Comparison of ENCODE assay signal across 8 cellular contexts in the genomic region with DNA sequence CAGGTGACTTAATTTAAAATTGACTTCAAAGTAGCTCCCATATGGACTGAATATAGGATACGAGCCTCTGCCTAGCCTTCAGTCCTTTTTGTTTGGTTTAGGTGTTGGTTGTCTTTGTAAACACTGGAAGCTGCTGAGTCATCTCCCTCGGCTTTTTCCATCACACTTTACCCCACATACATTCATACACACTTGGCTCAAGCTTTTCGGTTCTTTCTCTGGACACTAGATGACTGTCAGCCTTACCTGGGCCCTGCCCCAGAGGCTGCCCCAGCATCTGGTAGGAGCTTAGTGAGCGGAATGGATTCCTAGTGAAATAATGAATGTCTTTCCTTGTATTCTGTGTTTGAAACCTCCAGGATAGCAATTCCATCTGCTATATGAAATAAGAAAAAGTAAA.
DNase-seq lines count a peak whose midpoint lies in the region; ATAC-seq and TF ChIP-seq lines count a peak whose summit lies in the region.

No MANE protein-coding gene starts in this region.

- H2AFZ ChIP-seq in parathyroid adenoma = peak overlapping the region; percentile 45

- H3K79me2 ChIP-seq in parathyroid adenoma = no peaks in the 10 kb centered on the region

- no peak overlapping the region for H3K4me3 ChIP-seq in parathyroid adenoma (ENCODE audit: low read depth, low read length)

- no peaks in the 10 kb centered on the region for H3K27me3 ChIP-seq in parathyroid adenoma (ENCODE audit: control insufficient read depth, insufficient read depth, low read length)

- TF ChIP-seq CTCF in parathyroid adenoma (IDR thresholded peaks at IDR 0.05) = no peak

- H3K4me2 ChIP-seq in parathyroid adenoma (ENCODE audit: low read length) = peak overlapping the region; percentile 14

- H3K9ac ChIP-seq in parathyroid adenoma = no peak overlapping the region

- no peak for ATAC-seq in HG03159 (IDR thresholded peaks at IDR 0.05; ENCODE audit: unreplicated experiment)
- no peak for ATAC-seq in GM21619 (IDR thresholded peaks at IDR 0.05; ENCODE audit: unreplicated experiment)
- ATAC-seq in GM21515 (IDR thresholded peaks at IDR 0.05; ENCODE audit: unreplicated experiment) = no peak

- H3K27ac ChIP-seq in epithelial cell of prostate = peak overlapping the region; percentile 86
- no peak overlapping the region for H3K27ac ChIP-seq in parathyroid adenoma

- H3K9me3 ChIP-seq in parathyroid adenoma (ENCODE audit: control insufficient read depth, low read length) = no peaks in the 10 kb centered on the region

- H3K4me1 ChIP-seq in parathyroid adenoma = peaks cover 15% of the 10 kb centered on the region

- peak; percentile 50 for DNase-seq in DMS153 treated with DMSO at 0.1 percent for 48 hours (lab: John Stamatoyannopoulos, UW; ENCODE audit: unreplicated experiment)
- DNase-seq in NCI-H69 (lab: John Stamatoyannopoulos, UW) = peak; percentile 83
- peak; percentile 83 for DNase-seq in epithelial cell of prostate (ENCODE audit: low read depth, low spot score)
- no peak for DNase-seq in central memory CD4-positive, alpha-beta T cell

- no peaks in the 10 kb centered on the region for H3K36me3 ChIP-seq in parathyroid adenoma (ENCODE audit: control insufficient read depth, insufficient read depth, low read length)
